13 cellular contexts compared by ENCODE assay signal in genomic region chr1:85681087-85681486, GRCh38. TPM values are rescaled to one million over a fixed set of nuclear protein-coding genes. Genes with fewer than 3 reads are reported as not detected.
DNase-seq lines count a peak whose midpoint lies in the region; ATAC-seq and TF ChIP-seq lines count a peak whose summit lies in the region.
"Had no signal": no experiment of that assay in that cellular context is flagged by ENCODE, and none has a peak within 500 bp of the region (broad histone marks: within the 10 kb centered on the region; RNA-seq: fewer than 3 reads in every experiment).

No MANE protein-coding gene starts in this region.

- H3K27ac ChIP-seq in body of pancreas: no peak overlapping the region
- H3K27ac ChIP-seq: WERI-Rb-1 had no signal

- WGBS in body of pancreas, 2 donors: 61 to 69% methylated on average over 2 of the region's 2 CpGs

- no peaks in the 10 kb centered on the region for H3K9me3 ChIP-seq in body of pancreas

- DNase-seq in NCI-H2196 (lab: John Stamatoyannopoulos, UW; ENCODE audit: unreplicated experiment) (peak; percentile 10), NCI-H2196 treated with DMSO at 0.1 percent for 48 hours (lab: John Stamatoyannopoulos, UW; ENCODE audit: unreplicated experiment) (no peak), body of pancreas (no peak), hippocampal formation (lab: John Stamatoyannopoulos, UW) (peak; percentile 1 to 39), skeletal muscle cell (ENCODE audit: low read depth) (peak; percentile 8), NCI-H1694 treated with DMSO at 0.1 percent for 48 hours (lab: John Stamatoyannopoulos, UW) (no peak), CD1c-positive myeloid dendritic cell (ENCODE audit: extremely low spot score) (no peak)
- DNase-seq: activated CD8-positive, alpha-beta memory T cell treated with anti-CD3 and anti-CD28 coated beads, Interleukin-2, amount 50 U/mL, for 4 hours; activated naive CD8-positive, alpha-beta T cell treated with anti-CD3 and anti-CD28 coated beads, Interleukin-2, amount 50 U/mL, for 24 hours; SHP77 treated with DMSO at 0.1 percent for 48 hours; WERI-Rb-1 had no signal

- peak; percentile 30 for ATAC-seq in body of pancreas
- no peak for ATAC-seq in GM21528 (IDR thresholded peaks at IDR 0.05; ENCODE audit: low FRiP score, unreplicated experiment)
- ATAC-seq: activated naive CD8-positive, alpha-beta T cell treated with anti-CD3 and anti-CD28 coated beads, Interleukin-2, amount 50 U/mL, for 24 hours had no signal

- intact Hi-C loops in body of pancreas (cut with DNase I): no loop called here

- H3K4me1 ChIP-seq in body of pancreas: no peaks in the 10 kb centered on the region

- peaks cover 0 to 6% of the 10 kb centered on the region in 2 donors for H3K36me3 ChIP-seq in body of pancreas (replicated peaks in 1 of 2; ENCODE audit: insufficient read depth in 1 of 2, low read depth in 2 of 2)

- no peaks in the 10 kb centered on the region for H3K27me3 ChIP-seq in body of pancreas

- H3K4me3 ChIP-seq in body of pancreas (no peak overlapping the region), skeletal muscle cell (ENCODE audit: low read depth, low read length) (no peak overlapping the region)
- H3K4me3 ChIP-seq: smooth muscle cell had no signal

- no peak for TF ChIP-seq POLR2A in body of pancreas (IDR thresholded peaks at IDR 0.05)

- TF ChIP-seq CTCF in body of pancreas (IDR thresholded peaks at IDR 0.05): no peak

RNA-seq across cellular contexts. Expression of gene ZNHIT6, which starts 27.1 kb away (rescaled TPM):
- total RNA-seq in body of pancreas: 1 to 10 TPM; 4.9 to 6.5 TPM

Comparison
In these comparisons a context has a peak if more than half of its experiments do, and no peak if none do; other contexts are left out.
1. DNase-seq: peak in NCI-H2196 (single experiment), hippocampal formation (2 of 2) and skeletal muscle cell (single experiment); none in NCI-H2196 treated with DMSO at 0.1 percent for 48 hours (single experiment), body of pancreas (0 of 4), NCI-H1694 treated with DMSO at 0.1 percent for 48 hours (single experiment) and CD1c-positive myeloid dendritic cell (single experiment).